ENCODE assay signal across 24 cellular contexts in the genomic region with DNA sequence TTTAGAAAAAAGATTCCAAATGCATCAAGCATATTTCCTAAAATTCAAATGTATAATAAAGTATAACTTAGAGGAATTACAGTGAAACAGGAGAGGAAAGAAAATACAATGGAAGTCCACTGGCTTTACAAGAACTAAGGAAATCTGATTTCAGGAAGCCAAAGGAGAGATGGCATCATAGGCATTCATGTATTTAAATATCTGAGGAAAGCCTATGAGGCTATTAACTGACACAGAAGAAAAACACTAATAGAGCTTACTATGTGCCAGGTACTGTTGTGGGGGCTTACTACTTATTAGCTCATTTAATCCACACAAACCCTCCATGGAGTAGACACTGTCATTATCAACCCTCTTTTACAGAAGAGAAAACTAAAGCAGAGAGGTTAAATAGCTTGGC.
A peak's percentile ranks its signal among the peaks of the same experiment; 100 is the strongest.
DNase-seq lines count a peak whose midpoint lies in the region; ATAC-seq, FAIRE-seq and TF ChIP-seq lines count a peak whose summit lies in the region.
"Had no signal": no experiment of that assay in that cellular context is flagged by ENCODE, and none has a peak within 500 bp of the region (broad histone marks: within the 10 kb centered on the region; RNA-seq: fewer than 3 reads in every experiment).

No MANE protein-coding gene starts in this region.

- H3K36me3 Mint-ChIP-seq in CD8-positive, alpha-beta memory T cell: peaks cover 0 to 7% (median 2%) of the 10 kb centered on the region in 3 donors
- peaks cover 7% of the 10 kb centered on the region for H3K36me3 Mint-ChIP-seq in activated T-helper 17 cell treated with anti-CD3 and anti-CD28 coated beads, Interleukin-2, amount 50 U/mL, for 72 hours (ENCODE audit: low read depth)
- no peaks in the 10 kb centered on the region for H3K36me3 Mint-ChIP-seq in natural killer cell treated with Interleukin-12 subunit alpha and Interleukin-12 subunit beta and Interleukin-15 and Interleukin-18, amount 100 ng/mL, for 72 hours

- H3K27ac ChIP-seq in A673 (ENCODE audit: low read depth, low read length, poor library complexity, severe bottlenecking): peak overlapping the region; percentile 2
- no peak overlapping the region for H3K27ac ChIP-seq in CD8-positive, alpha-beta memory T cell (ENCODE audit: low read depth, low read length)
- no peak overlapping the region for H3K27ac ChIP-seq in effector memory CD4-positive, alpha-beta T cell (ENCODE audit: insufficient read depth, low read length, poor library complexity, severe bottlenecking)
- H3K27ac ChIP-seq: C4-2B, foreskin keratinocyte had no signal

- H3K27ac Mint-ChIP-seq in CD8-positive, alpha-beta memory T cell: peak overlapping the region in 6 of 8 donors; percentile 12 to 70 (median 49)
- peak overlapping the region; percentile 91 for H3K27ac Mint-ChIP-seq in activated T-helper 17 cell treated with anti-CD3 and anti-CD28 coated beads, Interleukin-2, amount 50 U/mL, for 72 hours
- H3K27ac Mint-ChIP-seq in natural killer cell treated with Interleukin-12 subunit alpha and Interleukin-12 subunit beta and Interleukin-15 and Interleukin-18, amount 100 ng/mL, for 72 hours: peak overlapping the region; percentile 59 to 95
- H3K27ac Mint-ChIP-seq: stimulated activated naive CD8-positive, alpha-beta T cell treated with anti-CD3 and anti-CD28 coated beads, Interleukin-15, Interleukin-2, amounts not matched to agents 100 ng/mL and 50 ng/mL, for 24 hours had no signal

- no peaks in the 10 kb centered on the region for H3K27me3 ChIP-seq in A673 (replicated peaks; ENCODE audit: insufficient read depth, low read depth, low read length, poor library complexity)
- no peaks in the 10 kb centered on the region for H3K27me3 ChIP-seq in CD8-positive, alpha-beta memory T cell (ENCODE audit: insufficient read depth, low read length, poor library complexity, severe bottlenecking)
- no peaks in the 10 kb centered on the region for H3K27me3 ChIP-seq in effector memory CD4-positive, alpha-beta T cell (replicated peaks; ENCODE audit: control insufficient read depth, insufficient read depth, low read length, poor library complexity, severe bottlenecking)
- H3K27me3 ChIP-seq: foreskin keratinocyte had no signal

- POLR2A ChIA-PET in A673 (lab: Charles Lee; ENCODE audit: low non-redundant PET): no interaction called here
- POLR2A ChIA-PET in CD8-positive, alpha-beta memory T cell (lab: Charles Lee): no interaction called here

- no peaks in the 10 kb centered on the region for H3K27me3 Mint-ChIP-seq in CD8-positive, alpha-beta memory T cell
- H3K27me3 Mint-ChIP-seq in activated T-helper 17 cell treated with anti-CD3 and anti-CD28 coated beads, Interleukin-2, amount 50 U/mL, for 72 hours: no peaks in the 10 kb centered on the region
- no peaks in the 10 kb centered on the region for H3K27me3 Mint-ChIP-seq in natural killer cell treated with Interleukin-12 subunit alpha and Interleukin-12 subunit beta and Interleukin-15 and Interleukin-18, amount 100 ng/mL, for 72 hours
- H3K27me3 Mint-ChIP-seq: activated CD4-positive, alpha-beta T cell treated with anti-CD3 and anti-CD28 coated beads, Interleukin-2, amount 10 ng/mL, durations not matched to agents 24 days and 14 days; stimulated activated naive CD8-positive, alpha-beta T cell treated with anti-CD3 and anti-CD28 coated beads, Interleukin-15, Interleukin-2, amounts not matched to agents 100 ng/mL and 50 ng/mL, for 24 hours had no signal

- TF ChIP-seq CTCF in A673 (conservative IDR thresholded peaks at IDR 0.05; ENCODE audit: low read depth, low read length): no peak

- peaks cover 0 to 3% (median 0%) of the 10 kb centered on the region in 5 donors for H3K9me3 Mint-ChIP-seq in CD8-positive, alpha-beta memory T cell
- H3K9me3 Mint-ChIP-seq in activated T-helper 17 cell treated with anti-CD3 and anti-CD28 coated beads, Interleukin-2, amount 50 U/mL, for 72 hours: no peaks in the 10 kb centered on the region
- H3K9me3 Mint-ChIP-seq in natural killer cell treated with Interleukin-12 subunit alpha and Interleukin-12 subunit beta and Interleukin-15 and Interleukin-18, amount 100 ng/mL, for 72 hours: no peaks in the 10 kb centered on the region
- H3K9me3 Mint-ChIP-seq: stimulated activated naive CD8-positive, alpha-beta T cell treated with anti-CD3 and anti-CD28 coated beads, Interleukin-15, Interleukin-2, amounts not matched to agents 100 ng/mL and 50 ng/mL, for 24 hours had no signal

- CTCF ChIA-PET in A673 (lab: Charles Lee): no interaction called here
- CTCF ChIA-PET in CD8-positive, alpha-beta memory T cell (lab: Charles Lee): no interaction called here

- peaks cover 48 to 65% (median 57%) of the 10 kb centered on the region in 3 donors for H3K4me1 Mint-ChIP-seq in CD8-positive, alpha-beta memory T cell
- peaks cover 35% of the 10 kb centered on the region for H3K4me1 Mint-ChIP-seq in activated T-helper 17 cell treated with anti-CD3 and anti-CD28 coated beads, Interleukin-2, amount 50 U/mL, for 72 hours
- peaks cover 41 to 48% of the 10 kb centered on the region in 2 donors for H3K4me1 Mint-ChIP-seq in natural killer cell treated with Interleukin-12 subunit alpha and Interleukin-12 subunit beta and Interleukin-15 and Interleukin-18, amount 100 ng/mL, for 72 hours (ENCODE audit: low read depth in 2 of 2)

- BruUV-seq in A673 (replicated peaks; lab: Mats Ljungman, UMichigan): no TSS peak

- peaks cover 3% of the 10 kb centered on the region for H3K4me1 ChIP-seq in A673 (ENCODE audit: insufficient read depth, low read length, poor library complexity, severe bottlenecking)
- H3K4me1 ChIP-seq in CD8-positive, alpha-beta memory T cell (ENCODE audit: insufficient read depth, low read length): peaks cover 22% of the 10 kb centered on the region
- peaks cover 12% of the 10 kb centered on the region for H3K4me1 ChIP-seq in effector memory CD4-positive, alpha-beta T cell (ENCODE audit: control insufficient read depth, insufficient read depth, low read length, poor library complexity, severe bottlenecking)
- H3K4me1 ChIP-seq: foreskin keratinocyte had no signal

- H3K36me3 ChIP-seq in A673 (ENCODE audit: insufficient read depth, low read length, poor library complexity, severe bottlenecking): no peaks in the 10 kb centered on the region
- no peaks in the 10 kb centered on the region for H3K36me3 ChIP-seq in CD8-positive, alpha-beta memory T cell (ENCODE audit: insufficient read depth, low read length)
- H3K36me3 ChIP-seq in effector memory CD4-positive, alpha-beta T cell (ENCODE audit: control insufficient read depth, insufficient read depth, low read length): no peaks in the 10 kb centered on the region

- no peak overlapping the region for H3K4me3 Mint-ChIP-seq in CD8-positive, alpha-beta memory T cell
- peak overlapping the region; percentile 84 for H3K4me3 Mint-ChIP-seq in activated T-helper 17 cell treated with anti-CD3 and anti-CD28 coated beads, Interleukin-2, amount 50 U/mL, for 72 hours
- H3K4me3 Mint-ChIP-seq in natural killer cell treated with Interleukin-12 subunit alpha and Interleukin-12 subunit beta and Interleukin-15 and Interleukin-18, amount 100 ng/mL, for 72 hours: no peak overlapping the region
- H3K4me3 Mint-ChIP-seq: activated CD4-positive, alpha-beta T cell treated with anti-CD3 and anti-CD28 coated beads, Interleukin-2, amount 10 ng/mL, durations not matched to agents 24 days and 14 days; stimulated activated naive CD8-positive, alpha-beta T cell treated with anti-CD3 and anti-CD28 coated beads, Interleukin-15, Interleukin-2, amounts not matched to agents 100 ng/mL and 50 ng/mL, for 24 hours had no signal

- no peak overlapping the region for H3K4me3 ChIP-seq in A673 (ENCODE audit: low read depth, low read length, poor library complexity, severe bottlenecking)
- H3K4me3 ChIP-seq in CD8-positive, alpha-beta memory T cell (ENCODE audit: low read length): no peak overlapping the region
- H3K4me3 ChIP-seq in effector memory CD4-positive, alpha-beta T cell (ENCODE audit: insufficient read depth, low read depth, low read length, poor library complexity, severe bottlenecking): no peak overlapping the region

- FAIRE-seq in frontal cortex (lab: Jason Lieb, UNC): no peak

- DNase-seq in A673 (ENCODE audit: low spot score) (no peak), frontal cortex (ENCODE audit: low spot score in 2 of 2) (no peak)
- DNase-seq in CD8-positive, alpha-beta memory T cell: no peak
- DNase-seq in natural killer cell treated with Interleukin-12 subunit alpha and Interleukin-12 subunit beta and Interleukin-15 and Interleukin-18, amount 100 ng/mL, for 72 hours (ENCODE audit: low spot score): no peak
- no peak for DNase-seq in effector memory CD4-positive, alpha-beta T cell
- DNase-seq: activated CD4-positive, alpha-beta T cell treated with anti-CD3 and anti-CD28 coated beads, Interleukin-2, amount 10 ng/mL, durations not matched to agents 24 days and 14 days; activated CD8-positive, alpha-beta memory T cell treated with anti-CD3 and anti-CD28 coated beads, Interleukin-2, amount 50 U/mL, for 4 hours; DMS153; effector CD4-positive, alpha-beta T cell; foreskin keratinocyte; left cardiac atrium; mammary epithelial cell; MM.1S; NCI-H1417 treated with DMSO at 0.1 percent for 48 hours; NCI-H510A; NK-92 treated with Interleukin-12 subunit alpha and Interleukin-12 subunit beta, amount 100 ng/mL, for 24 hours; SIG-M5; stimulated activated CD4-positive, alpha-beta T cell treated with anti-CD3 and anti-CD28 coated beads, Interleukin-4, amount 100 ng/mL, for 4 hours had no signal

- ATAC-seq in activated T-helper 17 cell treated with anti-CD3 and anti-CD28 coated beads, Interleukin-2, amount 50 U/mL, for 72 hours (replicated peaks): no peak
- no peak for ATAC-seq in natural killer cell treated with Interleukin-12 subunit alpha and Interleukin-12 subunit beta and Interleukin-15 and Interleukin-18, amount 100 ng/mL, for 72 hours
- no peak for ATAC-seq in GM18502 (IDR thresholded peaks at IDR 0.05; ENCODE audit: poor library complexity, unreplicated experiment)
- ATAC-seq: esophagus mucosa, foreskin keratinocyte, left cardiac atrium, Panc1 had no signal

- intact Hi-C loops in A673 (cut with micrococcal nuclease; ENCODE audit: unreplicated experiment): no loop called here

- no peaks in the 10 kb centered on the region for H3K9me3 ChIP-seq in A673 (ENCODE audit: low read depth, low read length, poor library complexity, severe bottlenecking)
- H3K9me3 ChIP-seq in CD8-positive, alpha-beta memory T cell (ENCODE audit: low read length): no peaks in the 10 kb centered on the region
- H3K9me3 ChIP-seq in effector memory CD4-positive, alpha-beta T cell (ENCODE audit: control insufficient read depth, low read length): no peaks in the 10 kb centered on the region
